In the genomic region with DNA sequence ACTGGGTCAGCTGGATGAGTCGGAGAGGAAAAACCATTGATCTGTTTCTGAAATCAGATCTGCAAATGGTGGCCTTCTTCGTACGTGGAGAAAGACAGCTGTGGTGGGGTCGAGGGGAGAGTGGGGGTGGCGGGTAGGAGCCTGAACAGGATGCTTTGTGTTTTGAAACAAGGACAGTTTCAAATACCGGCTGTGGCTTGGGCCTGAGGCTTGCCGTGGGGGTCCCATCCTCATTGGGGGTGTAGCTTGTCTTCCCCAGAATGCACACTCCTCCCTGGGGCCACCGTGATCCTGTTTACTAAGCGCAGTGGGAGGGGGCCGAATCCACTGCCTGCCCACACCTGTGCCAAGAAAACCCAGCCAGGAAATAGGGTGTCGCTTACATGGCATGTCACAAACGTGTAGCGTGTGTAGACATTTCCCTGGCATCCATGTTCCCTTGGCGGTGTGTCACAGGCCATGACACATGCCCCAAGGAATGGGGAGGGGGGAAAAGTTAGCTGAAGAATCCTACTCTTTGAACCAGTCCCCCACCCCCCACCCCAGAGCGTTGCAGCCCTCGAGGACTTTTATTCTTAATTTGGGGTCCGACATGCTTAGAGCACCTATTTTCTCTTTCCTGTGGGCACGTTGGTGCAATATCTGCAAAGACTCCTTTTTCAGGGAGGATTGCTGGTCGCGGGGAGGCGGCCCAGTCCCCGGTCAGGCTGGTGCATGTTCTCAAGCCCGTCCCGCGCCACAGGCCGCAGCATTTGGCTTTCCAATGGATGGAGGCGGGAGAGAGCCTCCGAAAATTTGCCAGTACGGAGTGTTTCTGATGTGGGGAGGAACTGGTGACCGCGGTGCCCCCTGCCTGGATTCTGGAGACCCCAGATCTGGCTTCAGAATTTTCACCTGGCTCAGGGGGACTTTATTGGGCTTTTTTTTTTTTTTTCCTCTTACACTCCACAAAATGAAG, we compare ENCODE assay signal across 7 cellular contexts. TPM values are rescaled to one million over a fixed set of nuclear protein-coding genes. Genes with fewer than 3 reads are reported as not detected.
A peak's percentile ranks its signal among the peaks of the same experiment; 100 is the strongest.
DNase-seq lines count a peak whose midpoint lies in the region; ATAC-seq and TF ChIP-seq lines count a peak whose summit lies in the region.

No MANE protein-coding gene starts in this region.

- intact Hi-C loops in MCF 10A (cut with micrococcal nuclease): loop anchor here (1.0 to 5.0 kb wide), 6 partner anchors 39 to 277 kb away; no protein-coding TSS in a partner anchor

- no peaks in the 10 kb centered on the region for H3K36me3 ChIP-seq in liver (ENCODE audit: control insufficient read depth in 4 of 4, insufficient read depth in 3 of 4, low read depth in 1 of 4, low read length in 3 of 4)

- H3K36me3 Mint-ChIP-seq in MCF 10A (ENCODE audit: insufficient read depth, unreplicated experiment): peaks cover 4% of the 10 kb centered on the region

- peak in 1 of 2 donors; percentile 1 for TF ChIP-seq RAD21 in liver (IDR thresholded peaks at IDR 0.05)

- peak overlapping the region; percentile 69 to 96 for H3K9ac ChIP-seq in liver (ENCODE audit: low read depth in 1 of 2, low read length in 2 of 2)

- H3K27ac Mint-ChIP-seq in MCF 10A (ENCODE audit: low read depth, unreplicated experiment): peak overlapping the region; percentile 93

- 5% methylated on average over 31 of the region's 31 CpGs for WGBS in liver

- peak overlapping the region; percentile 70 to 93 (median 85) for H3K4me3 ChIP-seq in liver (ENCODE audit: low read depth in 1 of 3, low read length in 3 of 3)

- no peaks in the 10 kb centered on the region for H3K27me3 Mint-ChIP-seq in MCF 10A (ENCODE audit: insufficient read depth, unreplicated experiment)

- peaks cover 9 to 53% (median 32%) of the 10 kb centered on the region in 4 donors for H3K4me1 ChIP-seq in liver (ENCODE audit: control insufficient read depth in 4 of 4, insufficient read depth in 4 of 4, low read length in 3 of 4)

- no peaks in the 10 kb centered on the region for H3K27me3 ChIP-seq in liver (ENCODE audit: control insufficient read depth in 4 of 4, insufficient read depth in 4 of 4, low read length in 3 of 4)

- peaks cover 30% of the 10 kb centered on the region for H3K4me1 Mint-ChIP-seq in MCF 10A (ENCODE audit: insufficient read depth, unreplicated experiment)

- no peaks in the 10 kb centered on the region for H3K9me3 ChIP-seq in liver (ENCODE audit: control insufficient read depth in 4 of 4, low read length in 3 of 4)

- H3K9me3 Mint-ChIP-seq in MCF 10A (ENCODE audit: unreplicated experiment): no peaks in the 10 kb centered on the region

- DNase-seq in GM03348 (ENCODE audit: low spot score) (peak; percentile 63), NAMALWA (ENCODE audit: low spot score) (peak; percentile 35), MCF 10A (ENCODE audit: unreplicated experiment) (peak; percentile 51), HuH-7.5 (ENCODE audit: low spot score) (no peak)

- H3K4me3 Mint-ChIP-seq in MCF 10A (ENCODE audit: unreplicated experiment): peak overlapping the region; percentile 99

- H3K27ac ChIP-seq in liver (ENCODE audit: low read depth in 1 of 2, low read length in 2 of 2) (peak overlapping the region; percentile 89), temporal lobe (ENCODE audit: low read depth, low read length) (peak overlapping the region; percentile 50)

- BruUV-seq in MCF 10A (replicated peaks; lab: Mats Ljungman, UMichigan): no TSS peak

- POLR2A ChIA-PET in MCF 10A (lab: Yijun Ruan, JAX): interaction anchor here (0.5 to 4.6 kb wide), 19 partner anchors 12 to 369 kb away, joined by 3 to 60 read pairs (median 5); no protein-coding TSS in a partner anchor

- TF ChIP-seq CTCF in MCF 10A (IDR thresholded peaks at IDR 0.05; ENCODE audit: unreplicated experiment): no peak
- no peak for TF ChIP-seq CTCF in liver (IDR thresholded peaks at IDR 0.05; ENCODE audit: low read depth, low read length, missing input control)

- CTCF ChIA-PET in MCF 10A (lab: Yijun Ruan, JAX): interaction anchor here (0.7 to 1.2 kb wide), 7 partner anchors 46 to 175 kb away, joined by 3 to 5 read pairs (median 3); no protein-coding TSS in a partner anchor

- ATAC-seq in HG02840 (IDR thresholded peaks at IDR 0.05; ENCODE audit: low FRiP score, unreplicated experiment): no peak

TF ChIP-seq in liver, 16 proteins besides CTCF, POLR2A, EP300 and RAD21:
- no peak for TF ChIP-seq GABPA (IDR thresholded peaks at IDR 0.05 in 1 of 2, conservative IDR thresholded peaks at IDR 0.05 in 1 of 2)
- no peak for TF ChIP-seq HNF4A (conservative IDR thresholded peaks at IDR 0.05)
- TF ChIP-seq YY1 (IDR thresholded peaks at IDR 0.05): no peak
- no peak for TF ChIP-seq ATF3 (IDR thresholded peaks at IDR 0.05)
- no peak for TF ChIP-seq RXRA (IDR thresholded peaks at IDR 0.05)
- TF ChIP-seq JUND (IDR thresholded peaks at IDR 0.05): no peak
- TF ChIP-seq, protein P1, sequence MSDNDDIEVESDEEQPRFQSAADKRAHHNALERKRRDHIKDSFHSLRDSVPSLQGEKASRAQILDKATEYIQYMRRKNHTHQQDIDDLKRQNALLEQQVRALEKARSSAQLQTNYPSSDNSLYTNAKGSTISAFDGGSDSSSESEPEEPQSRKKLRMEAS (IDR thresholded peaks at IDR 0.05): no peak

RNA-seq across cellular contexts. Expression of gene CMIP, which starts 2.0 kb away (rescaled TPM):
- total RNA-seq in MCF 10A (2022) (44.3 and 53.6 TPM in 2 replicates), liver (10 to 100 TPM; 14.1 to 15.6 TPM), temporal lobe (38.6 TPM)
- polyA plus RNA-seq in liver: 1 to 10 TPM; 1.7 to 6.1 TPM
